ENCODE assay signal across 10 cellular contexts in genomic region chr4:26082565-26082964, GRCh38.
A peak's percentile ranks its signal among the peaks of the same experiment; 100 is the strongest.
DNase-seq lines count a peak whose midpoint lies in the region; ATAC-seq and TF ChIP-seq lines count a peak whose summit lies in the region.
"Had no signal": no experiment of that assay in that cellular context is flagged by ENCODE, and none has a peak within 500 bp of the region (broad histone marks: within the 10 kb centered on the region; RNA-seq: fewer than 3 reads in every experiment).

No MANE protein-coding gene starts in this region.

- H3K36me3 Mint-ChIP-seq in activated naive CD4-positive, alpha-beta T cell treated with anti-CD3 and anti-CD28 coated beads, Interleukin-2, amount 50 U/mL, for 24 hours: peaks cover 2% of the 10 kb centered on the region

- peak overlapping the region; percentile 44 for H3K4me3 ChIP-seq in OCI-LY3 (ENCODE audit: low read length)
- H3K4me3 ChIP-seq: BLaER1 treated with 17β-estradiol and CSF1 and Interleukin-3, amounts not matched to agents 10 nM and 100 nM had no signal

- H4K20me1 ChIP-seq in OCI-LY3 (ENCODE audit: insufficient read depth, low read length): no peaks in the 10 kb centered on the region
- H4K20me1 ChIP-seq: BLaER1 treated with 17β-estradiol and CSF1 and Interleukin-3, amounts not matched to agents 10 nM and 100 nM had no signal

- H3K27me3 ChIP-seq in OCI-LY3 (ENCODE audit: low read depth, low read length): no peaks in the 10 kb centered on the region
- H3K27me3 ChIP-seq: BLaER1 treated with 17β-estradiol and CSF1 and Interleukin-3, amounts not matched to agents 10 nM and 100 nM had no signal

- H3K4me1 Mint-ChIP-seq in activated naive CD4-positive, alpha-beta T cell treated with anti-CD3 and anti-CD28 coated beads, Interleukin-2, amount 50 U/mL, for 24 hours: peaks cover 49% of the 10 kb centered on the region

- H3K4me2 ChIP-seq in OCI-LY3 (ENCODE audit: low read length): peak overlapping the region; percentile 76

- peak overlapping the region; percentile 69 for H3K9ac ChIP-seq in OCI-LY3 (ENCODE audit: low read length)

- ATAC-seq in esophagus mucosa (peak; percentile 54), HG02852 (IDR thresholded peaks at IDR 0.05; ENCODE audit: unreplicated experiment) (no peak)

- peak overlapping the region; percentile 94 for H3K27ac ChIP-seq in OCI-LY3 (ENCODE audit: low read length)

- peaks cover 6% of the 10 kb centered on the region for H3K36me3 ChIP-seq in OCI-LY3 (replicated peaks; ENCODE audit: low read depth, low read length)
- H3K36me3 ChIP-seq: BLaER1 treated with 17β-estradiol and CSF1 and Interleukin-3, amounts not matched to agents 10 nM and 100 nM had no signal

- peak overlapping the region; percentile 31 for H3K4me3 Mint-ChIP-seq in activated naive CD4-positive, alpha-beta T cell treated with anti-CD3 and anti-CD28 coated beads, Interleukin-2, amount 50 U/mL, for 24 hours

- DNase-seq in NOMO-1 treated with DMSO at 0.1 percent for 48 hours (lab: John Stamatoyannopoulos, UW; ENCODE audit: unreplicated experiment) (peak; percentile 14), NOMO-1 treated with dmso at 0.1 percent for 144 hours (lab: John Stamatoyannopoulos, UW; ENCODE audit: unreplicated experiment) (no peak), DMS79 treated with DMSO at 0.1 percent for 48 hours (lab: John Stamatoyannopoulos, UW) (no peak)
- DNase-seq in activated naive CD4-positive, alpha-beta T cell treated with Interleukin-2 at 50 U/mL for 16 hours: no peak
- DNase-seq: DMS 273 treated with DMSO at 0.1 percent for 48 hours had no signal

- H3K27ac Mint-ChIP-seq in activated naive CD4-positive, alpha-beta T cell treated with anti-CD3 and anti-CD28 coated beads, Interleukin-2, amount 50 U/mL, for 24 hours: peak overlapping the region; percentile 87

- H2AFZ ChIP-seq in OCI-LY3 (ENCODE audit: low read depth, low read length): no peak overlapping the region

- H3K4me1 ChIP-seq in OCI-LY3 (ENCODE audit: low read length): peaks cover 93% of the 10 kb centered on the region

- H3K79me2 ChIP-seq in OCI-LY3 (ENCODE audit: low read length): no peaks in the 10 kb centered on the region

- no peaks in the 10 kb centered on the region; the same call in 1 of the 2 replicates for H3K9me3 ChIP-seq in OCI-LY3 (ENCODE audit: insufficient read depth, low read length)

- no peaks in the 10 kb centered on the region for H3K27me3 Mint-ChIP-seq in activated naive CD4-positive, alpha-beta T cell treated with anti-CD3 and anti-CD28 coated beads, Interleukin-2, amount 50 U/mL, for 24 hours

- no peaks in the 10 kb centered on the region for H3K9me3 Mint-ChIP-seq in activated naive CD4-positive, alpha-beta T cell treated with anti-CD3 and anti-CD28 coated beads, Interleukin-2, amount 50 U/mL, for 24 hours

- TF ChIP-seq CTCF in OCI-LY3 (IDR thresholded peaks at IDR 0.05; ENCODE audit: low read depth, low read length): no peak
